Comparison of ENCODE assay signal across 16 cellular contexts in genomic region chr2:177291701-177292100, GRCh38. TPM values are rescaled to one million over a fixed set of nuclear protein-coding genes. Genes with fewer than 3 reads are reported as not detected.
DNase-seq lines count a peak whose midpoint lies in the region; ATAC-seq lines count a peak whose summit lies in the region.
"Had no signal": no experiment of that assay in that cellular context is flagged by ENCODE, and none has a peak within 500 bp of the region (broad histone marks: within the 10 kb centered on the region; RNA-seq: fewer than 3 reads in every experiment).

No MANE protein-coding gene starts in this region.

- peak; percentile 82 to 89 for ATAC-seq in activated T-cell treated with anti-CD3 and anti-CD28 coated beads, Interleukin-2, amount 50 U/mL, for 72 hours (replicated peaks in 1 of 2)
- ATAC-seq in stimulated activated naive CD8-positive, alpha-beta T cell treated with anti-CD3 and anti-CD28 coated beads, Interleukin-15, Interleukin-2, amounts not matched to agents 100 U/mL and 50 U/mL, for 24 hours, result peak; percentile 52

- peaks cover 67% of the 10 kb centered on the region for H3K4me1 Mint-ChIP-seq in activated naive CD4-positive, alpha-beta T cell treated with anti-CD3 and anti-CD28 coated beads, Interleukin-2, amount 10 ng/mL, durations not matched to agents 7 days and 5 days
- peaks cover 46% of the 10 kb centered on the region for H3K4me1 Mint-ChIP-seq in T-helper 2 cell treated with Interferon-gamma antibody and Interleukin-4, amounts not matched to agents 5 μg/mL and 100 μg/mL, for 36 hours (ENCODE audit: low read depth)
- peaks cover 70% of the 10 kb centered on the region for H3K4me1 Mint-ChIP-seq in activated T-cell treated with anti-CD3 and anti-CD28 coated beads, Interleukin-2, amount 50 U/mL, for 72 hours (ENCODE audit: low read depth)

- no peaks in the 10 kb centered on the region for H3K27me3 Mint-ChIP-seq in activated naive CD4-positive, alpha-beta T cell treated with anti-CD3 and anti-CD28 coated beads, Interleukin-2, amount 10 ng/mL, durations not matched to agents 7 days and 5 days
- no peaks in the 10 kb centered on the region for H3K27me3 Mint-ChIP-seq in T-helper 2 cell treated with Interferon-gamma antibody and Interleukin-4, amounts not matched to agents 5 μg/mL and 100 μg/mL, for 36 hours (ENCODE audit: low read depth)
- no peaks in the 10 kb centered on the region for H3K27me3 Mint-ChIP-seq in activated T-cell treated with anti-CD3 and anti-CD28 coated beads, Interleukin-2, amount 50 U/mL, for 72 hours (ENCODE audit: low read depth)
- H3K27me3 Mint-ChIP-seq: CD4-positive, alpha-beta memory T cell had no signal

- DNase-seq in activated naive CD4-positive, alpha-beta T cell treated with anti-CD3 and anti-CD28 coated beads, Interleukin-2, amount 10 ng/mL, durations not matched to agents 7 days and 5 days, result no peak
- no peak for DNase-seq in activated naive CD4-positive, alpha-beta T cell (lab: John Stamatoyannopoulos, UW)
- peak; percentile 27 for DNase-seq in T-helper 2 cell treated with Interferon-gamma antibody and Interleukin-4, amounts not matched to agents 5 μg/mL and 100 μg/mL, for 36 hours (ENCODE audit: low spot score)
- peak; percentile 44 to 54 for DNase-seq in activated T-cell treated with anti-CD3 and anti-CD28 coated beads, Interleukin-2, amount 50 U/mL, for 72 hours
- DNase-seq in stimulated activated naive CD8-positive, alpha-beta T cell treated with anti-CD3 and anti-CD28 coated beads, Interleukin-15, Interleukin-2, amounts not matched to agents 100 U/mL and 50 U/mL, for 24 hours, result no peak
- DNase-seq in hypothalamus (lab: John Stamatoyannopoulos, UW), result no peak
- DNase-seq in stimulated activated naive CD4-positive, alpha-beta T cell (lab: John Stamatoyannopoulos, UW), result no peak
- DNase-seq: BE2C; CD4-positive, alpha-beta memory T cell; DND-41; GDM1; KG1; NCI-H1092 treated with DMSO at 0.1 percent for 48 hours; NCI-H1694 treated with DMSO at 0.1 percent for 48 hours; NCI-H345; NCI-H526 treated with DMSO at 0.1 percent for 48 hours had no signal

- CTCF ChIA-PET in activated naive CD4-positive, alpha-beta T cell treated with anti-CD3 and anti-CD28 coated beads, Interleukin-2, amount 10 ng/mL, durations not matched to agents 7 days and 5 days (lab: Charles Lee), result interaction anchor here (0.6 to 7.3 kb wide), 5 partner anchors 9 to 432 kb away, joined by 4 to 120 read pairs (median 8); partner anchors contain the start of gene NFE2L2

- no peaks in the 10 kb centered on the region for H3K9me3 Mint-ChIP-seq in activated naive CD4-positive, alpha-beta T cell treated with anti-CD3 and anti-CD28 coated beads, Interleukin-2, amount 10 ng/mL, durations not matched to agents 7 days and 5 days
- H3K9me3 Mint-ChIP-seq in T-helper 2 cell treated with Interferon-gamma antibody and Interleukin-4, amounts not matched to agents 5 μg/mL and 100 μg/mL, for 36 hours, result no peaks in the 10 kb centered on the region
- H3K9me3 Mint-ChIP-seq in activated T-cell treated with anti-CD3 and anti-CD28 coated beads, Interleukin-2, amount 50 U/mL, for 72 hours, result no peaks in the 10 kb centered on the region
- H3K9me3 Mint-ChIP-seq: CD4-positive, alpha-beta memory T cell had no signal

- H3K4me3 Mint-ChIP-seq in activated naive CD4-positive, alpha-beta T cell treated with anti-CD3 and anti-CD28 coated beads, Interleukin-2, amount 10 ng/mL, durations not matched to agents 7 days and 5 days, result no peak overlapping the region
- no peak overlapping the region for H3K4me3 Mint-ChIP-seq in T-helper 2 cell treated with Interferon-gamma antibody and Interleukin-4, amounts not matched to agents 5 μg/mL and 100 μg/mL, for 36 hours
- peak overlapping the region; percentile 54 to 80 for H3K4me3 Mint-ChIP-seq in activated T-cell treated with anti-CD3 and anti-CD28 coated beads, Interleukin-2, amount 50 U/mL, for 72 hours

- peak overlapping the region; percentile 97 for H3K27ac Mint-ChIP-seq in activated naive CD4-positive, alpha-beta T cell treated with anti-CD3 and anti-CD28 coated beads, Interleukin-2, amount 10 ng/mL, durations not matched to agents 7 days and 5 days
- no peak overlapping the region for H3K27ac Mint-ChIP-seq in T-helper 2 cell treated with Interferon-gamma antibody and Interleukin-4, amounts not matched to agents 5 μg/mL and 100 μg/mL, for 36 hours
- peak overlapping the region; percentile 41 for H3K27ac Mint-ChIP-seq in activated T-cell treated with anti-CD3 and anti-CD28 coated beads, Interleukin-2, amount 50 U/mL, for 72 hours

- H3K36me3 Mint-ChIP-seq in activated naive CD4-positive, alpha-beta T cell treated with anti-CD3 and anti-CD28 coated beads, Interleukin-2, amount 10 ng/mL, durations not matched to agents 7 days and 5 days, result no peaks in the 10 kb centered on the region
- H3K36me3 Mint-ChIP-seq in T-helper 2 cell treated with Interferon-gamma antibody and Interleukin-4, amounts not matched to agents 5 μg/mL and 100 μg/mL, for 36 hours (ENCODE audit: low read depth), result peaks cover 5% of the 10 kb centered on the region
- peaks cover 0 to under 1% of the 10 kb centered on the region in 2 donors for H3K36me3 Mint-ChIP-seq in activated T-cell treated with anti-CD3 and anti-CD28 coated beads, Interleukin-2, amount 50 U/mL, for 72 hours (ENCODE audit: insufficient read depth in 2 of 2)
- H3K36me3 Mint-ChIP-seq: CD4-positive, alpha-beta memory T cell had no signal

RNA-seq across cellular contexts. Expression of gene NFE2L2, which starts 27.2 kb away (rescaled TPM):
- 10 to 100 TPM; 74.6 to 81.4 TPM for total RNA-seq in activated T-cell treated with anti-CD3 and anti-CD28 coated beads, Interleukin-2, amount 50 U/mL, for 72 hours

Comparison
In these comparisons a context has a peak if more than half of its experiments do, and no peak if none do; other contexts are left out.
1. DNase-seq: peak in T-helper 2 cell treated with Interferon-gamma antibody and Interleukin-4, amounts not matched to agents 5 μg/mL and 100 μg/mL, for 36 hours (single experiment) and activated T-cell treated with anti-CD3 and anti-CD28 coated beads, Interleukin-2, amount 50 U/mL, for 72 hours (2 of 2); none in activated naive CD4-positive, alpha-beta T cell treated with anti-CD3 and anti-CD28 coated beads, Interleukin-2, amount 10 ng/mL, durations not matched to agents 7 days and 5 days (single experiment), activated naive CD4-positive, alpha-beta T cell (0 of 4), stimulated activated naive CD8-positive, alpha-beta T cell treated with anti-CD3 and anti-CD28 coated beads, Interleukin-15, Interleukin-2, amounts not matched to agents 100 U/mL and 50 U/mL, for 24 hours (single experiment), hypothalamus (0 of 51) and stimulated activated naive CD4-positive, alpha-beta T cell (0 of 6).
2. H3K4me3 Mint-ChIP-seq: peak in activated T-cell treated with anti-CD3 and anti-CD28 coated beads, Interleukin-2, amount 50 U/mL, for 72 hours (2 of 2); none in activated naive CD4-positive, alpha-beta T cell treated with anti-CD3 and anti-CD28 coated beads, Interleukin-2, amount 10 ng/mL, durations not matched to agents 7 days and 5 days (single experiment) and T-helper 2 cell treated with Interferon-gamma antibody and Interleukin-4, amounts not matched to agents 5 μg/mL and 100 μg/mL, for 36 hours (single experiment).